Comparison of ENCODE assay signal across 1 cellular context in the genomic region with DNA sequence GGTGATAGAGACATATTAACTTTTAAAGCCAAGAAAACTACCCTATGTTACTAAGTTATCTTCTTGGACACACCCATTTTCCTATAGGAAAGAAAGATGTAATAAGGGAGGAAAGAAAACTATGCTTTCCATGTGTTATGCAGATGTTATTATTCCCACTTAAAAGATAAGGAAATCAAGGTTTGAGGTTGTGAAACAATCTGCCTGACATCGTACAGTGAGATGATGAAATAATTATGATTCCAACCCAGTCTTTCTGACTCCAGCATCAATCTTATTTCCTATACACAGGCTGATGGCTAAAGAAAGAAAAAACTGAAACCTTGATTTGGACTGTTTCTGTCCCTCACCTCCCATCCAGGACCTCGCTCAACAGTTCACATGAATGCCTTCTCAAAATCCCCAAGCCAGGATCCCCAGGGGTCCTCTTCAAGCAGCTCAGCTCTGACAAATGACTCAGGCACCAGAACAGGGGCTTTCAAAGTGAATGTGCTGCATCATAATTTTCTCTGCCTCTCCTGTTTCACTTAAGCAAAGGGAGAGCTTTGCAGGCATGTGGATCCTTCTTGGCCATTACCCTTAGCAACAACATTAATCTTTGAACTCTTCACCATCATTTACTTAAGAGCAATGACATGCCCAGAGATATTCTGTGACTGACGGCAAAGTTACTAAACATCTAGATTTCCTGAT.
A peak's percentile ranks its signal among the peaks of the same experiment; 100 is the strongest.
TF ChIP-seq lines count a peak whose summit lies in the region.

No MANE protein-coding gene starts in this region.

TF ChIP-seq in GM12878, 131 proteins besides CTCF, POLR2A, EP300 and RAD21 (continued from another document):
- peak; percentile 53 for TF ChIP-seq MEF2B (IDR thresholded peaks at IDR 0.05; ENCODE audit: partially characterized antibody, poor library complexity, severe bottlenecking)
